ENCODE assay signal across 1 cellular context in genomic region chr4:157220026-157220881, GRCh38.
TF ChIP-seq lines count a peak whose summit lies in the region.

TSS of gene GRIA2 (plus strand) at chr4:157220728. CDS start at chr4:157221043, 315 bp downstream.

TF ChIP-seq in HepG2, 621 proteins besides CTCF, POLR2A, EP300 and RAD21 (continued from another document and continues in another):
- TF ChIP-seq MTERF4 (CRISPR knock-in tag; IDR thresholded peaks at IDR 0.05) (0 out of 2 replicates have a peak, but pooled peaks have one; percentile 42), GMEB1 (CRISPR knock-in tag; IDR thresholded peaks at IDR 0.05; ENCODE audit: borderline replicate concordance) (no peak), BRCA1 (CRISPR knock-in tag; IDR thresholded peaks at IDR 0.05) (0 out of 2 replicates have a peak, but pooled peaks have one; percentile 73), ZNF780A (CRISPR knock-in tag; IDR thresholded peaks at IDR 0.05) (no peak), ZMAT5 (CRISPR knock-in tag; IDR thresholded peaks at IDR 0.05; ENCODE audit: borderline replicate concordance, low read depth) (no peak), NKX3-1 (CRISPR knock-in tag; IDR thresholded peaks at IDR 0.05) (peak; percentile 86), ZFYVE20 (CRISPR knock-in tag; IDR thresholded peaks at IDR 0.05; ENCODE audit: borderline replicate concordance, low read depth) (peak; percentile 91; the same call in 1 of the 2 replicates), SAP130 (CRISPR knock-in tag; IDR thresholded peaks at IDR 0.05; ENCODE audit: low read depth) (peak; percentile 54), THAP8 (CRISPR knock-in tag; IDR thresholded peaks at IDR 0.05; ENCODE audit: borderline replicate concordance) (no peak), POGZ (CRISPR knock-in tag; IDR thresholded peaks at IDR 0.05) (0 out of 2 replicates have a peak, but pooled peaks have one; percentile 22), DZIP1 (CRISPR knock-in tag; IDR thresholded peaks at IDR 0.05) (peak; percentile 46; the same call in 1 of the 2 replicates), ZNF276 (CRISPR knock-in tag; IDR thresholded peaks at IDR 0.05; ENCODE audit: low read depth) (0 out of 2 replicates have a peak, but pooled peaks have one; percentile 35), KMT2B (CRISPR knock-in tag; IDR thresholded peaks at IDR 0.05) (0 out of 2 replicates have a peak, but pooled peaks have one; percentile 56), THAP11 (CRISPR knock-in tag; IDR thresholded peaks at IDR 0.05) (peak; percentile 51; the same call in 1 of the 2 replicates), ZBTB44 (CRISPR knock-in tag; IDR thresholded peaks at IDR 0.05) (peak; percentile 78; the same call in 1 of the 2 replicates), ZNF343 (CRISPR knock-in tag; IDR thresholded peaks at IDR 0.05) (no peak), ZIK1 (CRISPR knock-in tag; IDR thresholded peaks at IDR 0.05; ENCODE audit: borderline replicate concordance, low read depth) (peak; percentile 88; the same call in 1 of the 2 replicates), AHR (CRISPR knock-in tag; IDR thresholded peaks at IDR 0.05) (peak; percentile 73; the same call in 1 of the 2 replicates), SOX13 (IDR thresholded peaks at IDR 0.05) (no peak), SOX13 (CRISPR knock-in tag; conservative IDR thresholded peaks at IDR 0.05 in 1 of 2, IDR thresholded peaks at IDR 0.05 in 1 of 2) (no peak), ZSCAN29 (CRISPR knock-in tag; conservative IDR thresholded peaks at IDR 0.05) (no peak), NFAT5 (CRISPR knock-in tag; IDR thresholded peaks at IDR 0.05) (peak; percentile 80; the same call in 1 of the 2 replicates), ZKSCAN5 (CRISPR knock-in tag; IDR thresholded peaks at IDR 0.05) (no peak), MEIS2 (CRISPR knock-in tag; IDR thresholded peaks at IDR 0.05) (peak; percentile 87), ZNF331 (CRISPR knock-in tag; IDR thresholded peaks at IDR 0.05) (peak; percentile 86), SOX5 (CRISPR knock-in tag; IDR thresholded peaks at IDR 0.05; ENCODE audit: borderline replicate concordance) (0 out of 2 replicates have a peak, but pooled peaks have one; percentile 32), ZNF589 (CRISPR knock-in tag; conservative IDR thresholded peaks at IDR 0.05) (peak; percentile 58; the same call in 1 of the 2 replicates), ZNF256 (CRISPR knock-in tag; conservative IDR thresholded peaks at IDR 0.05) (no peak), MEF2D (CRISPR knock-in tag; IDR thresholded peaks at IDR 0.05) (no peak)
- TF ChIP-seq, protein P1, sequence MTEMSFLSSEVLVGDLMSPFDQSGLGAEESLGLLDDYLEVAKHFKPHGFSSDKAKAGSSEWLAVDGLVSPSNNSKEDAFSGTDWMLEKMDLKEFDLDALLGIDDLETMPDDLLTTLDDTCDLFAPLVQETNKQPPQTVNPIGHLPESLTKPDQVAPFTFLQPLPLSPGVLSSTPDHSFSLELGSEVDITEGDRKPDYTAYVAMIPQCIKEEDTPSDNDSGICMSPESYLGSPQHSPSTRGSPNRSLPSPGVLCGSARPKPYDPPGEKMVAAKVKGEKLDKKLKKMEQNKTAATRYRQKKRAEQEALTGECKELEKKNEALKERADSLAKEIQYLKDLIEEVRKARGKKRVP (CRISPR knock-in tag; IDR thresholded peaks at IDR 0.05), result peak in 1 of 2 experiments; percentile 46; a peak in 1 of 4 replicates
- TF ChIP-seq, protein P2, sequence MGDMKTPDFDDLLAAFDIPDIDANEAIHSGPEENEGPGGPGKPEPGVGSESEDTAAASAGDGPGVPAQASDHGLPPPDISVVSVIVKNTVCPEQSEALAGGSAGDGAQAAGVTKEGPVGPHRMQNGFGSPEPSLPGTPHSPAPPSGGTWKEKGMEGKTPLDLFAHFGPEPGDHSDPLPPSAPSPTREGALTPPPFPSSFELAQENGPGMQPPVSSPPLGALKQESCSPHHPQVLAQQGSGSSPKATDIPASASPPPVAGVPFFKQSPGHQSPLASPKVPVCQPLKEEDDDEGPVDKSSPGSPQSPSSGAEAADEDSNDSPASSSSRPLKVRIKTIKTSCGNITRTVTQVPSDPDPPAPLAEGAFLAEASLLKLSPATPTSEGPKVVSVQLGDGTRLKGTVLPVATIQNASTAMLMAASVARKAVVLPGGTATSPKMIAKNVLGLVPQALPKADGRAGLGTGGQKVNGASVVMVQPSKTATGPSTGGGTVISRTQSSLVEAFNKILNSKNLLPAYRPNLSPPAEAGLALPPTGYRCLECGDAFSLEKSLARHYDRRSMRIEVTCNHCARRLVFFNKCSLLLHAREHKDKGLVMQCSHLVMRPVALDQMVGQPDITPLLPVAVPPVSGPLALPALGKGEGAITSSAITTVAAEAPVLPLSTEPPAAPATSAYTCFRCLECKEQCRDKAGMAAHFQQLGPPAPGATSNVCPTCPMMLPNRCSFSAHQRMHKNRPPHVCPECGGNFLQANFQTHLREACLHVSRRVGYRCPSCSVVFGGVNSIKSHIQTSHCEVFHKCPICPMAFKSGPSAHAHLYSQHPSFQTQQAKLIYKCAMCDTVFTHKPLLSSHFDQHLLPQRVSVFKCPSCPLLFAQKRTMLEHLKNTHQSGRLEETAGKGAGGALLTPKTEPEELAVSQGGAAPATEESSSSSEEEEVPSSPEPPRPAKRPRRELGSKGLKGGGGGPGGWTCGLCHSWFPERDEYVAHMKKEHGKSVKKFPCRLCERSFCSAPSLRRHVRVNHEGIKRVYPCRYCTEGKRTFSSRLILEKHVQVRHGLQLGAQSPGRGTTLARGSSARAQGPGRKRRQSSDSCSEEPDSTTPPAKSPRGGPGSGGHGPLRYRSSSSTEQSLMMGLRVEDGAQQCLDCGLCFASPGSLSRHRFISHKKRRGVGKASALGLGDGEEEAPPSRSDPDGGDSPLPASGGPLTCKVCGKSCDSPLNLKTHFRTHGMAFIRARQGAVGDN (CRISPR knock-in tag; IDR thresholded peaks at IDR 0.05), result peak; percentile 49
- TF ChIP-seq, protein P3, sequence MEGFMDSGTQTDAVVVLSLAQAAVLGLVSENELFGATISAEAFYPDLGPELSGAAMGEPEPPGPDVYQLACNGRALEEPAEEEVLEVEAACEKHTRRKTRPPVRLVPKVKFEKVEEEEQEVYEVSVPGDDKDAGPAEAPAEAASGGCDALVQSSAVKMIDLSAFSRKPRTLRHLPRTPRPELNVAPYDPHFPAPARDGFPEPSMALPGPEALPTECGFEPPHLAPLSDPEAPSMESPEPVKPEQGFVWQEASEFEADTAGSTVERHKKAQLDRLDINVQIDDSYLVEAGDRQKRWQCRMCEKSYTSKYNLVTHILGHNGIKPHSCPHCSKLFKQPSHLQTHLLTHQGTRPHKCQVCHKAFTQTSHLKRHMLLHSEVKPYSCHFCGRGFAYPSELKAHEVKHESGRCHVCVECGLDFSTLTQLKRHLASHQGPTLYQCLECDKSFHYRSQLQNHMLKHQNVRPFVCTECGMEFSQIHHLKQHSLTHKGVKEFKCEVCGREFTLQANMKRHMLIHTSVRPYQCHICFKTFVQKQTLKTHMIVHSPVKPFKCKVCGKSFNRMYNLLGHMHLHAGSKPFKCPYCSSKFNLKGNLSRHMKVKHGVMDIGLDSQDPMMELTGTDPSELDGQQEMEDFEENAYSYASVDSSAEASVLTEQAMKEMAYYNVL (CRISPR knock-in tag; IDR thresholded peaks at IDR 0.05; ENCODE audit: borderline replicate concordance), result peak; percentile 25; the same call in 1 of the 2 replicates
